17 cellular contexts compared by ENCODE assay signal in the genomic region with DNA sequence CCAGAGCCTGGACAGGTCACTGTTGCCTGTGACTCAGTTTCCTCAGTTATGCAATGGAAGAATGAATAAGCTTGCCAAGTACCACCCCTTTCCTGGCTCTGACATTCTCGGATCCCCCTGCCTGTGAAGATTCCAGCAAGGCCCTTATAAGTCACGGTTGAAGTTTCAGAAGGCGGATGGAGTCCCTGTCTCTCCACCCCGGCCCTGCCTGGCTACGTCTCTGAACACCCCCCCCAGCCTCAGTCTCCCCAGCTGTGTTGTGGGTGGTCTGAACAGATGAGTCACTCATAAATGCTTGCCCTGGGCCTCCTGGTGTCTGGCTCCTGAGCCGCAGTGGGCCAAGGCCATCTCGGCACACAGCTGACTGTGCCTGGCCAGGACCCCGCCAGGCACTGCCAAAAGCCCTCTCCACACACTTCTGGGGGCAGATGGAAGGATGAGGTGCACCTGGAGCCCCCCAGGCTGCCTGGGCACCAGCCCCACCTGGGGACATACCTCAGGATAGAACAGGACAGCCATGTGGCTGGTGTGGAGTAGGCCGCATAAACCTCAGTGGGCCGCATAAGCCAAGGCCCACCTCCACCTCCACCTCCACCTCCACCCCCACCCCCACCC. TPM values are rescaled to one million over a fixed set of nuclear protein-coding genes. Genes with fewer than 3 reads are reported as not detected.
DNase-seq lines count a peak whose midpoint lies in the region; ATAC-seq and TF ChIP-seq lines count a peak whose summit lies in the region.
"Had no signal": no experiment of that assay in that cellular context is flagged by ENCODE, and none has a peak within 500 bp of the region (broad histone marks: within the 10 kb centered on the region; RNA-seq: fewer than 3 reads in every experiment).

No MANE protein-coding gene starts in this region.

- H3K9me3 ChIP-seq in SK-N-SH: no peaks in the 10 kb centered on the region
- H3K9me3 ChIP-seq in upper lobe of left lung: no peaks in the 10 kb centered on the region

- H3K4me3 Mint-ChIP-seq in memory B cell: no peak overlapping the region
- H3K4me3 Mint-ChIP-seq: activated T-helper 17 cell treated with anti-CD3 and anti-CD28 coated beads, Interleukin-2, amount 50 U/mL, for 72 hours; brain; IgD-negative memory B cell; T-helper 2 cell treated with Interferon-gamma antibody and Interleukin-4, amounts not matched to agents 5 μg/mL and 100 μg/mL, for 36 hours had no signal

- no peak overlapping the region for H3K9ac ChIP-seq in SK-N-SH

- no peak for TF ChIP-seq CTCF in SK-N-SH (IDR thresholded peaks at IDR 0.05)
- TF ChIP-seq CTCF in coronary artery (IDR thresholded peaks at IDR 0.05): no peak
- TF ChIP-seq CTCF in upper lobe of left lung (IDR thresholded peaks at IDR 0.05): no peak

- peak overlapping the region in 1 of 2 experiments; percentile 93; a peak in 1 of 4 replicates for H3K27ac ChIP-seq in SK-N-SH (ENCODE audit: low read depth in 2 of 2, low read length in 1 of 2)
- H3K27ac ChIP-seq in coronary artery: peak overlapping the region; percentile 94 to 98
- peak overlapping the region in 3 of 4 donors; percentile 71 to 79 (median 78) for H3K27ac ChIP-seq in upper lobe of left lung
- H3K27ac ChIP-seq: 22Rv1 had no signal

- no peak overlapping the region for H2AFZ ChIP-seq in SK-N-SH (ENCODE audit: low read depth)

- POLR2A ChIA-PET in SK-N-SH (lab: Yijun Ruan, JAX): interaction anchor here (1.0 to 1.1 kb wide), 2 partner anchors 8 to 14 kb away, joined by 3 to 5 read pairs; no protein-coding TSS in a partner anchor

- peaks cover 19% of the 10 kb centered on the region for H3F3A ChIP-seq in SK-N-SH (replicated peaks; ENCODE audit: insufficient read depth)

- H3K36me3 ChIP-seq in SK-N-SH (replicated peaks in 1 of 2; ENCODE audit: control insufficient read depth in 1 of 2, insufficient read depth in 2 of 2, low read length in 1 of 2): peaks cover 0 to 17% of the 10 kb centered on the region in 2 experiments
- peaks cover 11 to 74% (median 52%) of the 10 kb centered on the region in 4 donors for H3K36me3 ChIP-seq in upper lobe of left lung

- H4K20me1 ChIP-seq in SK-N-SH (ENCODE audit: insufficient read depth): peaks cover 3% of the 10 kb centered on the region; the same call in 1 of the 2 replicates

- H3K4me1 ChIP-seq in SK-N-SH (ENCODE audit: control insufficient read depth in 1 of 2, insufficient read depth in 2 of 2, low read depth in 1 of 2, low read length in 1 of 2): peaks cover 36 to 80% of the 10 kb centered on the region in 2 experiments; a peak in 3 of 4 replicates
- peaks cover 15 to 28% (median 25%) of the 10 kb centered on the region in 4 donors for H3K4me1 ChIP-seq in upper lobe of left lung

- no peaks in the 10 kb centered on the region for H3K4me1 Mint-ChIP-seq in memory B cell
- H3K4me1 Mint-ChIP-seq: activated T-helper 17 cell treated with anti-CD3 and anti-CD28 coated beads, Interleukin-2, amount 50 U/mL, for 72 hours; IgD-negative memory B cell had no signal

- CTCF ChIA-PET in SK-N-SH (lab: Yijun Ruan, JAX): interaction anchor here (1.7 to 32.1 kb wide), 3 partner anchors 15 to 28 kb away, joined by 5 to 558 read pairs (median 11); no protein-coding TSS in a partner anchor

- no peaks in the 10 kb centered on the region for H3K9me2 ChIP-seq in SK-N-SH

- H3K4me2 ChIP-seq in SK-N-SH: peak overlapping the region; percentile 44; the same call in 1 of the 2 replicates

- ATAC-seq in SK-N-SH treated with all-trans-retinoic acid at 6 μM for 48 hours (no peak), memory B cell (ENCODE audit: low read depth) (no peak), upper lobe of left lung (ENCODE audit: low FRiP score in 2 of 2) (no peak), GM18858 (IDR thresholded peaks at IDR 0.05; ENCODE audit: unreplicated experiment) (no peak), GM19467 (IDR thresholded peaks at IDR 0.05; ENCODE audit: unreplicated experiment) (no peak), GM19035 (IDR thresholded peaks at IDR 0.05; ENCODE audit: unreplicated experiment) (no peak)
- ATAC-seq: activated T-helper 17 cell treated with anti-CD3 and anti-CD28 coated beads, Interleukin-2, amount 50 U/mL, for 72 hours had no signal

- H3K27me3 ChIP-seq in SK-N-SH (ENCODE audit: insufficient read depth) (no peaks in the 10 kb centered on the region), upper lobe of left lung (no peaks in the 10 kb centered on the region)

- H3K9me3 Mint-ChIP-seq in memory B cell: no peaks in the 10 kb centered on the region
- H3K9me3 Mint-ChIP-seq: activated T-helper 17 cell treated with anti-CD3 and anti-CD28 coated beads, Interleukin-2, amount 50 U/mL, for 72 hours; brain; IgD-negative memory B cell; T-helper 2 cell treated with Interferon-gamma antibody and Interleukin-4, amounts not matched to agents 5 μg/mL and 100 μg/mL, for 36 hours had no signal

- no peak overlapping the region for H3K4me3 ChIP-seq in SK-N-SH (ENCODE audit: low read depth in 2 of 2, low read length in 1 of 2)
- H3K4me3 ChIP-seq in coronary artery: peak overlapping the region; percentile 47
- no peak overlapping the region for H3K4me3 ChIP-seq in upper lobe of left lung

- no peak for TF ChIP-seq RAD21 in SK-N-SH (IDR thresholded peaks at IDR 0.05; ENCODE audit: low read length)

- H3K27me3 Mint-ChIP-seq in memory B cell: no peaks in the 10 kb centered on the region
- H3K27me3 Mint-ChIP-seq: activated T-helper 17 cell treated with anti-CD3 and anti-CD28 coated beads, Interleukin-2, amount 50 U/mL, for 72 hours; brain; IgD-negative memory B cell had no signal

- no peak for DNase-seq in SK-N-SH
- DNase-seq in coronary artery (ENCODE audit: low spot score): peak; percentile 73
- DNase-seq in memory B cell (ENCODE audit: low spot score in 2 of 2): no peak
- DNase-seq in upper lobe of left lung: no peak
- DNase-seq: NCI-H1417; NCI-H510A; stimulated activated CD4-positive, alpha-beta T cell treated with anti-CD3 and anti-CD28 coated beads, Interleukin-4, amount 100 ng/mL, for 4 hours; stimulated activated naive CD4-positive, alpha-beta T cell treated with Interleukin-2 at 50 U/mL for 16 hours had no signal

- peaks cover 23% of the 10 kb centered on the region for H3K36me3 Mint-ChIP-seq in memory B cell
- H3K36me3 Mint-ChIP-seq: brain had no signal

- TF ChIP-seq EP300 in SK-N-SH (IDR thresholded peaks at IDR 0.05; ENCODE audit: borderline replicate concordance in 1 of 2, low read depth in 1 of 2, low read length in 1 of 2): no peak
- no peak for TF ChIP-seq EP300 in upper lobe of left lung (IDR thresholded peaks at IDR 0.05)

- peak overlapping the region; percentile 41 for H3K27ac Mint-ChIP-seq in memory B cell
- H3K27ac Mint-ChIP-seq: activated T-helper 17 cell treated with anti-CD3 and anti-CD28 coated beads, Interleukin-2, amount 50 U/mL, for 72 hours; T-helper 2 cell treated with Interferon-gamma antibody and Interleukin-4, amounts not matched to agents 5 μg/mL and 100 μg/mL, for 36 hours had no signal

- no peak for TF ChIP-seq POLR2A in upper lobe of left lung (IDR thresholded peaks at IDR 0.05)

- 63% methylated on average over 5 of the region's 10 CpGs for WGBS in SK-N-SH (ENCODE audit: low lambda C conversion rate)
- 88 to 93% methylated on average over 5 to 9 of the region's 10 CpGs for WGBS in upper lobe of left lung, 2 donors

- H3K79me2 ChIP-seq in SK-N-SH (ENCODE audit: insufficient read depth): no peaks in the 10 kb centered on the region

TF ChIP-seq in SK-N-SH, 30 proteins besides CTCF, POLR2A, EP300 and RAD21:
- TF ChIP-seq FOSL2 (IDR thresholded peaks at IDR 0.05; ENCODE audit: borderline replicate concordance, low read depth) (0 out of 2 replicates have a peak, but pooled peaks have one; percentile 2), TEAD4 (IDR thresholded peaks at IDR 0.05; ENCODE audit: borderline replicate concordance, insufficient read depth) (no peak), SMC3 (IDR thresholded peaks at IDR 0.05; ENCODE audit: low read depth, low read length) (no peak), GATA2 (CRISPR knock-in tag; IDR thresholded peaks at IDR 0.05) (no peak)
TF ChIP-seq in SK-N-SH: peak in this region for 1.

TF ChIP-seq in SK-N-SH treated with all-trans-retinoic acid at 6 μM for 48 hours, 23 proteins besides CTCF, POLR2A, EP300 and RAD21 (continues in another document):
- TF ChIP-seq GLIS3 (CRISPR knock-in tag; IDR thresholded peaks at IDR 0.05) (no peak), CREB5 (CRISPR knock-in tag; IDR thresholded peaks at IDR 0.05; ENCODE audit: low read depth) (no peak)

RNA-seq across cellular contexts. Expression of gene VASN, which starts 15.4 kb away (rescaled TPM):
- 11.4 and 37.4 TPM in 2 replicates for polyA plus RNA-seq in SK-N-SH (2012; rRNA removed)
- polyA plus RNA-seq in SK-N-SH (2012; cell fraction: cytosol; rRNA removed): 14.5 and 28.9 TPM in 2 replicates
- 42.9 and 52.9 TPM in 2 replicates for polyA plus RNA-seq in SK-N-SH (2012; cell fraction: nucleus; rRNA removed)
- total RNA-seq in upper lobe of left lung: 10 to 100 TPM; 11.4 to 40.6 (median 30.2) TPM

RNA-seq across cellular contexts. Expression of gene CORO7, which starts 29.3 kb away (rescaled TPM):
- 21.9 and 25.8 TPM in 2 replicates for polyA plus RNA-seq in SK-N-SH (2012; rRNA removed)
- 6.6 and 7.3 TPM in 2 replicates for polyA plus RNA-seq in SK-N-SH (2012; cell fraction: cytosol; rRNA removed)
- 166 and 305 TPM in 2 replicates for polyA plus RNA-seq in SK-N-SH (2012; cell fraction: nucleus; rRNA removed)
- 100 to 1,000 TPM in 2 of 6 donors, 10 to 100 TPM in 4; 42.9 to 235 (median 69.0) TPM for total RNA-seq in upper lobe of left lung

RNA-seq across cellular contexts. Expression of gene PAM16, which starts 35.9 kb away (rescaled TPM):
- polyA plus RNA-seq in SK-N-SH (2012; rRNA removed): 96.3 and 96.4 TPM in 2 replicates
- polyA plus RNA-seq in SK-N-SH (2012; cell fraction: cytosol; rRNA removed): 52.4 and 75.8 TPM in 2 replicates
- 95.5 and 121 TPM in 2 replicates for polyA plus RNA-seq in SK-N-SH (2012; cell fraction: nucleus; rRNA removed)
- total RNA-seq in upper lobe of left lung: 10 to 100 TPM; 45.5 to 71.8 (median 62.6) TPM

RNA-seq across cellular contexts. Expression of gene DNAJA3, which starts 38.6 kb away (rescaled TPM):
- 48.7 and 52.6 TPM in 2 replicates for polyA plus RNA-seq in SK-N-SH (2012; rRNA removed)
- 34.6 and 46.2 TPM in 2 replicates for polyA plus RNA-seq in SK-N-SH (2012; cell fraction: cytosol; rRNA removed)
- 88.0 and 107 TPM in 2 replicates for polyA plus RNA-seq in SK-N-SH (2012; cell fraction: nucleus; rRNA removed)
- total RNA-seq in upper lobe of left lung: 10 to 100 TPM; 31.2 to 61.8 (median 36.6) TPM
